12 cellular contexts compared by ENCODE assay signal in the genomic region with DNA sequence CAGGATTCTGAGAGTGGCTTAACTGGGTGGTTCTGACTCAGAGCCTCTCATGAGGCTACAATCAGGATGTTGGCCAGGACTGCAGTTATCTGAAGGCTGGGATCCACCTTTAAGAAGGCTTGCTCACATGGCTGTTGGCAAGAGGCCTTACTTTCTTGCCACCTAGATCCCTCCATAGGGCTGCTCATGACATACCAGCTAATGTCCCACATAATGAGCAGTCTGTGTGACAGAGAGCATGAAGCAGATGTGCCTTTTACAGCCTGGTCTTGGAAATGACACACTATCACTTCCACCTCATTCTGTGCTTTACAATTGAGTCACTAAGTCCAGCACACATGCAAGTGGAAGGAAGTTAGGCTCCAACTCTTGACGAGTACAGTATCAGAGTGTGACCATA. TPM values are rescaled to one million over a fixed set of nuclear protein-coding genes. Genes with fewer than 3 reads are reported as not detected.
DNase-seq lines count a peak whose midpoint lies in the region; ATAC-seq and TF ChIP-seq lines count a peak whose summit lies in the region.
"Had no signal": no experiment of that assay in that cellular context is flagged by ENCODE, and none has a peak within 500 bp of the region (broad histone marks: within the 10 kb centered on the region; RNA-seq: fewer than 3 reads in every experiment).

No MANE protein-coding gene starts in this region.

- peak; percentile 39 for ATAC-seq in HG02885 (IDR thresholded peaks at IDR 0.05; ENCODE audit: poor library complexity, unreplicated experiment)
- peak; percentile 22 to 57 for ATAC-seq in stimulated activated naive B cell treated with anti-CD40 and anti-IgM and Interleukin-4, amounts not matched to agents 10 μg/mL and 1 μg/mL and 100 μg/mL, for 72 hours (replicated peaks)

- peak; percentile 41 for DNase-seq in activated naive CD4-positive, alpha-beta T cell treated with anti-CD3 and anti-CD28 coated beads for 36 hours
- DNase-seq in activated naive CD4-positive, alpha-beta T cell treated with anti-CD3 and anti-CD28 coated beads, Interleukin-2, amount 50 U/mL, for 16 hours = no peak
- DNase-seq in activated CD4-positive, alpha-beta memory T cell treated with anti-CD3 and anti-CD28 coated beads for 36 hours = peak; percentile 53
- peak; percentile 14 for DNase-seq in stimulated activated naive B cell treated with anti-CD40 and anti-IgM and Interleukin-4, amounts not matched to agents 10 μg/mL and 1 μg/mL and 100 μg/mL, for 72 hours
- no peak for DNase-seq in amniotic stem cell (lab: John Stamatoyannopoulos, UW)
- DNase-seq in SHP77 (lab: John Stamatoyannopoulos, UW) = no peak
- no peak for DNase-seq in RWPE1 (ENCODE audit: low spot score)
- DNase-seq: AML-193, aorta, hypothalamus had no signal

- intact Hi-C loops in activated naive CD4-positive, alpha-beta T cell treated with anti-CD3 and anti-CD28 coated beads for 36 hours (cut with micrococcal nuclease) = loop anchor here (1.0 to 10.0 kb wide), 3 partner anchors 49 to 485 kb away; a partner anchor contains a TSS
- intact Hi-C loops in activated CD4-positive, alpha-beta memory T cell treated with anti-CD3 and anti-CD28 coated beads for 36 hours (cut with micrococcal nuclease) = loop anchor here (1.0 to 10.0 kb wide), 4 partner anchors 30 to 705 kb away; a partner anchor contains a TSS

- no peaks in the 10 kb centered on the region for H3K27me3 Mint-ChIP-seq in activated naive CD4-positive, alpha-beta T cell treated with anti-CD3 and anti-CD28 coated beads for 36 hours (ENCODE audit: low read depth)
- H3K27me3 Mint-ChIP-seq in activated CD4-positive, alpha-beta memory T cell treated with anti-CD3 and anti-CD28 coated beads for 36 hours = no peaks in the 10 kb centered on the region
- H3K27me3 Mint-ChIP-seq in stimulated activated naive B cell treated with anti-CD40 and anti-IgM and Interleukin-4, amounts not matched to agents 10 μg/mL and 1 μg/mL and 100 μg/mL, for 72 hours = no peaks in the 10 kb centered on the region

- no peak overlapping the region for H3K4me3 Mint-ChIP-seq in activated naive CD4-positive, alpha-beta T cell treated with anti-CD3 and anti-CD28 coated beads for 36 hours
- H3K4me3 Mint-ChIP-seq in activated CD4-positive, alpha-beta memory T cell treated with anti-CD3 and anti-CD28 coated beads for 36 hours = no peak overlapping the region
- no peak overlapping the region for H3K4me3 Mint-ChIP-seq in stimulated activated naive B cell treated with anti-CD40 and anti-IgM and Interleukin-4, amounts not matched to agents 10 μg/mL and 1 μg/mL and 100 μg/mL, for 72 hours
- H3K4me3 Mint-ChIP-seq: nephron had no signal

- H3K27ac ChIP-seq in RWPE1 = no peak overlapping the region

- peaks cover 4% of the 10 kb centered on the region for H3K36me3 Mint-ChIP-seq in activated naive CD4-positive, alpha-beta T cell treated with anti-CD3 and anti-CD28 coated beads for 36 hours (ENCODE audit: low read depth)
- H3K36me3 Mint-ChIP-seq in activated CD4-positive, alpha-beta memory T cell treated with anti-CD3 and anti-CD28 coated beads for 36 hours = peaks cover 4% of the 10 kb centered on the region
- peaks cover 4 to 7% of the 10 kb centered on the region in 2 donors for H3K36me3 Mint-ChIP-seq in stimulated activated naive B cell treated with anti-CD40 and anti-IgM and Interleukin-4, amounts not matched to agents 10 μg/mL and 1 μg/mL and 100 μg/mL, for 72 hours

- CTCF ChIA-PET in activated naive CD4-positive, alpha-beta T cell treated with anti-CD3 and anti-CD28 coated beads for 36 hours (lab: Charles Lee) = no interaction called here
- CTCF ChIA-PET in activated CD4-positive, alpha-beta memory T cell treated with anti-CD3 and anti-CD28 coated beads for 36 hours (lab: Charles Lee) = no interaction called here
- CTCF ChIA-PET in RWPE1 (lab: Yijun Ruan, JAX) = no interaction called here

- peaks cover 11% of the 10 kb centered on the region for H3K4me1 Mint-ChIP-seq in activated naive CD4-positive, alpha-beta T cell treated with anti-CD3 and anti-CD28 coated beads for 36 hours (ENCODE audit: low read depth)
- no peaks in the 10 kb centered on the region for H3K4me1 Mint-ChIP-seq in activated CD4-positive, alpha-beta memory T cell treated with anti-CD3 and anti-CD28 coated beads for 36 hours (ENCODE audit: low read depth)
- H3K4me1 Mint-ChIP-seq in stimulated activated naive B cell treated with anti-CD40 and anti-IgM and Interleukin-4, amounts not matched to agents 10 μg/mL and 1 μg/mL and 100 μg/mL, for 72 hours = peaks cover 0 to 2% of the 10 kb centered on the region in 2 donors
- H3K4me1 Mint-ChIP-seq: nephron had no signal

- TF ChIP-seq CTCF in RWPE1 (conservative IDR thresholded peaks at IDR 0.05; ENCODE audit: low read depth) = no peak

- POLR2A ChIA-PET in activated CD4-positive, alpha-beta memory T cell treated with anti-CD3 and anti-CD28 coated beads for 36 hours (lab: Charles Lee) = interaction anchor here (1.7 kb wide), 1 partner anchor 12 kb away, joined by 3 read pairs; no protein-coding TSS in a partner anchor
- POLR2A ChIA-PET in RWPE1 (lab: Yijun Ruan, JAX; ENCODE audit: low non-redundant PET) = no interaction called here

- no peaks in the 10 kb centered on the region for H3K9me3 Mint-ChIP-seq in activated naive CD4-positive, alpha-beta T cell treated with anti-CD3 and anti-CD28 coated beads for 36 hours
- H3K9me3 Mint-ChIP-seq in activated CD4-positive, alpha-beta memory T cell treated with anti-CD3 and anti-CD28 coated beads for 36 hours = no peaks in the 10 kb centered on the region
- no peaks in the 10 kb centered on the region for H3K9me3 Mint-ChIP-seq in stimulated activated naive B cell treated with anti-CD40 and anti-IgM and Interleukin-4, amounts not matched to agents 10 μg/mL and 1 μg/mL and 100 μg/mL, for 72 hours

- H3K27ac Mint-ChIP-seq in activated naive CD4-positive, alpha-beta T cell treated with anti-CD3 and anti-CD28 coated beads for 36 hours = no peak overlapping the region
- peak overlapping the region; percentile 72 for H3K27ac Mint-ChIP-seq in activated CD4-positive, alpha-beta memory T cell treated with anti-CD3 and anti-CD28 coated beads for 36 hours
- no peak overlapping the region for H3K27ac Mint-ChIP-seq in stimulated activated naive B cell treated with anti-CD40 and anti-IgM and Interleukin-4, amounts not matched to agents 10 μg/mL and 1 μg/mL and 100 μg/mL, for 72 hours
- H3K27ac Mint-ChIP-seq: nephron had no signal

RNA-seq across cellular contexts. Expression of a gene that starts 4.3 kb away (rescaled TPM):
- total RNA-seq in activated naive CD4-positive, alpha-beta T cell treated with anti-CD3 and anti-CD28 coated beads for 36 hours = 100 to 1,000 TPM; 139 to 143 TPM
- total RNA-seq in activated CD4-positive, alpha-beta memory T cell treated with anti-CD3 and anti-CD28 coated beads for 36 hours = 100 to 1,000 TPM; 191 to 197 TPM

RNA-seq across cellular contexts. Expression of a gene that starts 27.3 kb away (rescaled TPM):
- total RNA-seq in activated naive CD4-positive, alpha-beta T cell treated with anti-CD3 and anti-CD28 coated beads for 36 hours = 10 to 100 TPM; 37.0 to 40.1 TPM
- total RNA-seq in activated CD4-positive, alpha-beta memory T cell treated with anti-CD3 and anti-CD28 coated beads for 36 hours = 10 to 100 TPM; 45.8 to 54.8 TPM

RNA-seq across cellular contexts. Expression of a gene that starts 30.4 kb away (rescaled TPM):
- total RNA-seq in activated naive CD4-positive, alpha-beta T cell treated with anti-CD3 and anti-CD28 coated beads for 36 hours = 10 to 100 TPM; 10.6 to 11.1 TPM
- total RNA-seq in activated CD4-positive, alpha-beta memory T cell treated with anti-CD3 and anti-CD28 coated beads for 36 hours = 10 to 100 TPM; 13.5 to 16.2 TPM

RNA-seq across cellular contexts. Expression of a gene that starts 48.4 kb away (rescaled TPM):
- total RNA-seq in activated naive CD4-positive, alpha-beta T cell treated with anti-CD3 and anti-CD28 coated beads for 36 hours = 100 to 1,000 TPM; 118 to 123 TPM
- total RNA-seq in activated CD4-positive, alpha-beta memory T cell treated with anti-CD3 and anti-CD28 coated beads for 36 hours = 100 to 1,000 TPM; 149 to 150 TPM

Comparison
In these comparisons a context has a peak if more than half of its experiments do, and no peak if none do; other contexts are left out.
1. DNase-seq: peak in activated naive CD4-positive, alpha-beta T cell treated with anti-CD3 and anti-CD28 coated beads for 36 hours (single experiment), activated CD4-positive, alpha-beta memory T cell treated with anti-CD3 and anti-CD28 coated beads for 36 hours (single experiment) and stimulated activated naive B cell treated with anti-CD40 and anti-IgM and Interleukin-4, amounts not matched to agents 10 μg/mL and 1 μg/mL and 100 μg/mL, for 72 hours (single experiment); none in activated naive CD4-positive, alpha-beta T cell treated with anti-CD3 and anti-CD28 coated beads, Interleukin-2, amount 50 U/mL, for 16 hours (single experiment), amniotic stem cell (single experiment), SHP77 (0 of 2) and RWPE1 (single experiment).